ENCODE assay signal across 19 cellular contexts in genomic region chr9:26129216-26129615, GRCh38.
DNase-seq lines count a peak whose midpoint lies in the region; ATAC-seq and TF ChIP-seq lines count a peak whose summit lies in the region.
"Had no signal": no experiment of that assay in that cellular context is flagged by ENCODE, and none has a peak within 500 bp of the region (broad histone marks: within the 10 kb centered on the region; RNA-seq: fewer than 3 reads in every experiment).

No MANE protein-coding gene starts in this region.

- ATAC-seq in activated CD4-positive, alpha-beta T cell treated with anti-CD3 and anti-CD28 coated beads for 36 hours = no peak
- ATAC-seq in natural killer cell treated with Interleukin-12 subunit alpha and Interleukin-12 subunit beta and Interleukin-15 and Interleukin-18, amount 100 ng/mL, for 72 hours = no peak
- ATAC-seq: Panc1, SK-N-SH treated with all-trans-retinoic acid at 6 μM for 48 hours had no signal

- POLR2A ChIA-PET in activated CD4-positive, alpha-beta T cell treated with anti-CD3 and anti-CD28 coated beads for 36 hours (lab: Charles Lee) = no interaction called here

- TF ChIP-seq CTCF in fibroblast of the aortic adventitia (IDR thresholded peaks at IDR 0.05; ENCODE audit: insufficient read depth, low read length) = no peak

- H3K4me1 Mint-ChIP-seq in activated CD4-positive, alpha-beta T cell treated with anti-CD3 and anti-CD28 coated beads for 36 hours = no peaks in the 10 kb centered on the region
- no peaks in the 10 kb centered on the region for H3K4me1 Mint-ChIP-seq in natural killer cell treated with Interleukin-12 subunit alpha and Interleukin-12 subunit beta and Interleukin-15 and Interleukin-18, amount 100 ng/mL, for 72 hours (ENCODE audit: low read depth in 2 of 2)
- no peaks in the 10 kb centered on the region for H3K4me1 Mint-ChIP-seq in T-helper 2 cell treated with Interferon-gamma antibody and Interleukin-4, amounts not matched to agents 5 μg/mL and 100 μg/mL, for 36 hours (ENCODE audit: low read depth)
- H3K4me1 Mint-ChIP-seq: CD14-positive monocyte had no signal

- H3K27me3 Mint-ChIP-seq in activated CD4-positive, alpha-beta T cell treated with anti-CD3 and anti-CD28 coated beads for 36 hours = no peaks in the 10 kb centered on the region
- no peaks in the 10 kb centered on the region for H3K27me3 Mint-ChIP-seq in natural killer cell treated with Interleukin-12 subunit alpha and Interleukin-12 subunit beta and Interleukin-15 and Interleukin-18, amount 100 ng/mL, for 72 hours
- no peaks in the 10 kb centered on the region for H3K27me3 Mint-ChIP-seq in T-helper 2 cell treated with Interferon-gamma antibody and Interleukin-4, amounts not matched to agents 5 μg/mL and 100 μg/mL, for 36 hours (ENCODE audit: low read depth)

- intact Hi-C loops in activated CD4-positive, alpha-beta T cell treated with anti-CD3 and anti-CD28 coated beads for 36 hours (cut with DNase I, micrococcal nuclease) = loop anchor here in 1 of 2 experiments (5.0 kb wide), 1 partner anchor 42 kb away; no protein-coding TSS in a partner anchor

- H3K36me3 Mint-ChIP-seq in activated CD4-positive, alpha-beta T cell treated with anti-CD3 and anti-CD28 coated beads for 36 hours (ENCODE audit: low read depth) = no peaks in the 10 kb centered on the region
- H3K36me3 Mint-ChIP-seq in natural killer cell treated with Interleukin-12 subunit alpha and Interleukin-12 subunit beta and Interleukin-15 and Interleukin-18, amount 100 ng/mL, for 72 hours = peaks cover 5% of the 10 kb centered on the region
- H3K36me3 Mint-ChIP-seq in T-helper 2 cell treated with Interferon-gamma antibody and Interleukin-4, amounts not matched to agents 5 μg/mL and 100 μg/mL, for 36 hours (ENCODE audit: low read depth) = no peaks in the 10 kb centered on the region
- H3K36me3 Mint-ChIP-seq: CD14-positive monocyte had no signal

- H3K4me3 Mint-ChIP-seq in activated CD4-positive, alpha-beta T cell treated with anti-CD3 and anti-CD28 coated beads for 36 hours = no peak overlapping the region
- no peak overlapping the region for H3K4me3 Mint-ChIP-seq in natural killer cell treated with Interleukin-12 subunit alpha and Interleukin-12 subunit beta and Interleukin-15 and Interleukin-18, amount 100 ng/mL, for 72 hours
- H3K4me3 Mint-ChIP-seq in T-helper 2 cell treated with Interferon-gamma antibody and Interleukin-4, amounts not matched to agents 5 μg/mL and 100 μg/mL, for 36 hours = no peak overlapping the region
- H3K4me3 Mint-ChIP-seq: CD14-positive monocyte had no signal

- H3K9me3 Mint-ChIP-seq in activated CD4-positive, alpha-beta T cell treated with anti-CD3 and anti-CD28 coated beads for 36 hours (ENCODE audit: low read depth) = peaks cover 12% of the 10 kb centered on the region
- peaks cover 7% of the 10 kb centered on the region for H3K9me3 Mint-ChIP-seq in natural killer cell treated with Interleukin-12 subunit alpha and Interleukin-12 subunit beta and Interleukin-15 and Interleukin-18, amount 100 ng/mL, for 72 hours
- peaks cover 30% of the 10 kb centered on the region for H3K9me3 Mint-ChIP-seq in T-helper 2 cell treated with Interferon-gamma antibody and Interleukin-4, amounts not matched to agents 5 μg/mL and 100 μg/mL, for 36 hours

- H3K27ac Mint-ChIP-seq in activated CD4-positive, alpha-beta T cell treated with anti-CD3 and anti-CD28 coated beads for 36 hours = no peak overlapping the region
- no peak overlapping the region for H3K27ac Mint-ChIP-seq in natural killer cell treated with Interleukin-12 subunit alpha and Interleukin-12 subunit beta and Interleukin-15 and Interleukin-18, amount 100 ng/mL, for 72 hours
- H3K27ac Mint-ChIP-seq in T-helper 2 cell treated with Interferon-gamma antibody and Interleukin-4, amounts not matched to agents 5 μg/mL and 100 μg/mL, for 36 hours = no peak overlapping the region
- H3K27ac Mint-ChIP-seq: CD14-positive monocyte had no signal

- CTCF ChIA-PET in activated CD4-positive, alpha-beta T cell treated with anti-CD3 and anti-CD28 coated beads for 36 hours (lab: Charles Lee) = interaction anchor here (0.6 kb wide), 1 partner anchor 151 kb away, joined by 3 read pairs; no protein-coding TSS in a partner anchor

- no peak overlapping the region for H3K4me3 ChIP-seq in fibroblast of the aortic adventitia (ENCODE audit: low read depth, low read length)

- peak; percentile 13 for DNase-seq in GM03348 (ENCODE audit: low spot score)
- peak; percentile 2 for DNase-seq in RKO (ENCODE audit: low spot score)
- peak; percentile 12 for DNase-seq in fibroblast of the aortic adventitia (ENCODE audit: low read depth)
- no peak for DNase-seq in activated CD4-positive, alpha-beta T cell treated with anti-CD3 and anti-CD28 coated beads for 36 hours
- no peak for DNase-seq in NCI-H748 treated with DMSO at 0.1 percent for 48 hours (lab: John Stamatoyannopoulos, UW)
- no peak for DNase-seq in natural killer cell treated with Interleukin-12 subunit alpha and Interleukin-12 subunit beta and Interleukin-15 and Interleukin-18, amount 100 ng/mL, for 72 hours (ENCODE audit: low spot score)
- no peak for DNase-seq in T-helper 2 cell treated with Interferon-gamma antibody and Interleukin-4, amounts not matched to agents 5 μg/mL and 100 μg/mL, for 36 hours (ENCODE audit: low spot score)
- DNase-seq: Caco-2, DMS53, HCEC 1CT, IMR-90, NCI-H1694, NCI-H2107, NCI-H345, NCI-H82, Right ventricle myocardium superior had no signal

Comparison
In these comparisons a context has a peak if more than half of its experiments do, and no peak if none do; other contexts are left out.
1. DNase-seq: peak in GM03348 (single experiment), RKO (single experiment) and fibroblast of the aortic adventitia (single experiment); none in activated CD4-positive, alpha-beta T cell treated with anti-CD3 and anti-CD28 coated beads for 36 hours (single experiment), NCI-H748 treated with DMSO at 0.1 percent for 48 hours (single experiment), natural killer cell treated with Interleukin-12 subunit alpha and Interleukin-12 subunit beta and Interleukin-15 and Interleukin-18, amount 100 ng/mL, for 72 hours (single experiment) and T-helper 2 cell treated with Interferon-gamma antibody and Interleukin-4, amounts not matched to agents 5 μg/mL and 100 μg/mL, for 36 hours (single experiment).